Comparison of ENCODE assay signal across 33 cellular contexts in the genomic region with DNA sequence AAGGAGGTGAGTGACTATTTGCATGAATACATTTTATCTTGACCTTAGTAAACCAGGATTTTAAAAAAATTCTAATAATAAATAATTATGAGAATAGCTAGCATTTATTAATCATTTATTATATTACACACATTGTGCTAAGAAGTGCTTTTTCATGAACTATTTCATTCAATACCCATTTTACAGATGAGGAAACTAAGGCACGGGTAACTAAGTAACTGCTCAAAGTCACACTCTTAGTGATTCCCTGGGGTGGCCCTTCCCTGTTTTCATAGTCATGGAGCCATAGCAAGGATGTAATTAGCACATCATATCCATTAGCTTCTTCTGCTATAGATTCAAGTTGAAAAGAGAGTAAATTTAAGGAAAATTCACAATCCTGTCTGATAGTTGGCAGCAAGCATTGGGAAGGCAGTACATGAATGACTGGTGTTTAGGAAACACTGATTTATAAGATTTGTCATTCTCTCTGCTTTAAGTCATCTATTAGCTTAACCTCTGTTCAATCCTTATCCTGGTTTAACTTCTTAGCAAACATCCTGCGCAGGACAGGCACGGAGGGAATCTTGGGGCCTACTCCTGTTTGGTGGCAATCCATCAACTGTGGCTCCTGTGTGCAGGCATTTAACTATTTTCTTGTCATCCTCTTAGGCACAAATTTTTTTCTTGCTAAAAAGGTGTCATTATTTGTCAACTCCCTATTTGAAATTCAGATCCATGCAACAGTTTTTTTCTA.
"Had no signal": no experiment of that assay in that cellular context is flagged by ENCODE, and none has a peak within 500 bp of the region (broad histone marks: within the 10 kb centered on the region; RNA-seq: fewer than 3 reads in every experiment).

No MANE protein-coding gene starts in this region.

- H3K9me3 ChIP-seq: body of pancreas, heart right ventricle, lower lobe of right lung, neutrophil, ovary, prostate gland, sigmoid colon, thoracic aorta, upper lobe of left lung, vagina had no signal

- FAIRE-seq: small intestine, TTC549 had no signal

- H3K4me1 ChIP-seq: body of pancreas, prostate gland, sigmoid colon had no signal

- H3K36me3 Mint-ChIP-seq: activated naive CD8-positive, alpha-beta T cell; stimulated activated effector memory CD8-positive, alpha-beta T cell treated with anti-CD3 and anti-CD28 coated beads, Interleukin-12 subunit alpha, Interleukin-12 subunit beta, amount 100 ng/mL, for 72 hours had no signal

- H3K4me3 Mint-ChIP-seq: activated naive CD8-positive, alpha-beta T cell; nephron progenitor cell; stimulated activated effector memory CD8-positive, alpha-beta T cell treated with anti-CD3 and anti-CD28 coated beads, Interleukin-12 subunit alpha, Interleukin-12 subunit beta, amount 100 ng/mL, for 72 hours; stimulated activated naive CD8-positive, alpha-beta T cell treated with anti-CD3 and anti-CD28 coated beads, Interleukin-15, Interleukin-2, amounts not matched to agents 100 ng/mL and 50 ng/mL, for 24 hours had no signal

- H3K27ac ChIP-seq: body of pancreas, cardiac muscle cell, coronary artery, lower lobe of right lung, neutrophil, ovary, prostate gland, sigmoid colon, thoracic aorta, vagina, VCaP had no signal

- H3K36me3 ChIP-seq: cardiac muscle cell, lower lobe of right lung, neutrophil, ovary, prostate gland, thoracic aorta, vagina had no signal

- H3K4me3 ChIP-seq: body of pancreas, cardiac muscle cell, coronary artery, heart right ventricle, lower lobe of right lung, ovary, prostate gland, sigmoid colon, thoracic aorta, upper lobe of left lung, vagina had no signal

- ATAC-seq: activated CD4-positive, CD25-positive, alpha-beta regulatory T cell treated with anti-CD3 and anti-CD28 coated beads, Interleukin-2, amount 50 U/mL, for 24 hours; body of pancreas; esophagus mucosa; heart right ventricle; left lobe of liver; lower lobe of right lung; stimulated activated effector memory CD8-positive, alpha-beta T cell treated with anti-CD3 and anti-CD28 coated beads, Interleukin-12 subunit alpha, Interleukin-12 subunit beta, amount 100 ng/mL, for 72 hours had no signal

- H3K27me3 Mint-ChIP-seq: activated naive CD8-positive, alpha-beta T cell had no signal

- H3K9me3 Mint-ChIP-seq: nephron progenitor cell; stimulated activated effector memory CD8-positive, alpha-beta T cell treated with anti-CD3 and anti-CD28 coated beads, Interleukin-12 subunit alpha, Interleukin-12 subunit beta, amount 100 ng/mL, for 72 hours; stimulated activated naive CD8-positive, alpha-beta T cell treated with anti-CD3 and anti-CD28 coated beads, Interleukin-15, Interleukin-2, amounts not matched to agents 100 ng/mL and 50 ng/mL, for 24 hours had no signal

- DNase-seq: activated CD4-positive, alpha-beta T cell treated with anti-CD3 and anti-CD28 coated beads for 48 hours; activated CD4-positive, alpha-beta T cell treated with anti-CD3 and anti-CD28 coated beads, Interleukin-2, amount 50 U/mL, for 48 hours; activated CD8-positive, alpha-beta memory T cell treated with anti-CD3 and anti-CD28 coated beads for 24 hours; activated effector memory CD4-positive, alpha-beta T cell treated with Interleukin-2 at 50 U/mL for 16 hours; activated naive CD4-positive, alpha-beta T cell treated with Interleukin-2 at 50 U/mL for 16 hours; anterior cingulate cortex; body of pancreas; cerebellar nuclear complex; foreskin fibroblast; heart right ventricle; lower lobe of right lung; mesendoderm; nephron progenitor cell; ovary; retina; sigmoid colon; small intestine; stimulated activated CD4-positive, alpha-beta T cell treated with anti-CD3 and anti-CD28 coated beads, Interleukin-4, amount 100 ng/mL, for 24 hours; upper lobe of left lung had no signal

- H3K27ac Mint-ChIP-seq: activated naive CD8-positive, alpha-beta T cell; stimulated activated effector memory CD8-positive, alpha-beta T cell treated with anti-CD3 and anti-CD28 coated beads, Interleukin-12 subunit alpha, Interleukin-12 subunit beta, amount 100 ng/mL, for 72 hours; stimulated activated naive CD8-positive, alpha-beta T cell treated with anti-CD3 and anti-CD28 coated beads, Interleukin-15, Interleukin-2, amounts not matched to agents 100 ng/mL and 50 ng/mL, for 24 hours had no signal

- H3K27me3 ChIP-seq: body of pancreas, cardiac muscle cell, heart right ventricle, neutrophil, ovary, sigmoid colon, upper lobe of left lung, vagina had no signal
